Comparison of ENCODE assay signal across 32 cellular contexts in genomic region chr19:950352-951066, GRCh38. TPM values are rescaled to one million over a fixed set of nuclear protein-coding genes. Genes with fewer than 3 reads are reported as not detected.
DNase-seq lines count a peak whose midpoint lies in the region; ATAC-seq and TF ChIP-seq lines count a peak whose summit lies in the region.
"Had no signal": no experiment of that assay in that cellular context is flagged by ENCODE, and none has a peak within 500 bp of the region (broad histone marks: within the 10 kb centered on the region; RNA-seq: fewer than 3 reads in every experiment).

No MANE protein-coding gene starts in this region.

- peaks cover 17% of the 10 kb centered on the region; the same call in 1 of the 2 replicates for H3K36me3 ChIP-seq in IMR-90 (ENCODE audit: control insufficient read depth, insufficient read depth, low read length)
- H3K36me3 ChIP-seq in hepatocyte (replicated peaks; ENCODE audit: insufficient read depth, low read depth) = no peaks in the 10 kb centered on the region
- H3K36me3 ChIP-seq: ovary, Peyer's patch, right atrium auricular region, tibial artery had no signal

- H2AK9ac ChIP-seq in IMR-90 (replicated peaks; ENCODE audit: low read depth, low read length, poor library complexity) = peak overlapping the region; percentile 82

- H3K9me1 ChIP-seq in IMR-90 (ENCODE audit: insufficient read depth, low read length) = peaks cover 4% of the 10 kb centered on the region; the same call in 1 of the 2 replicates

- H3K27ac ChIP-seq in IMR-90 (ENCODE audit: insufficient read depth, low read length) (no peak overlapping the region), hepatocyte (peak overlapping the region; percentile 100)
- H3K27ac ChIP-seq: 22Rv1, coronary artery, esophagus squamous epithelium, KMS-11, left lung, ovary, right atrium auricular region, SJCRH30, tibial artery had no signal

- H2AFZ ChIP-seq in IMR-90 (replicated peaks; ENCODE audit: low read length, poor library complexity) (peak overlapping the region; percentile 43), hepatocyte (no peak overlapping the region)

- intact Hi-C loops in IMR-90 (cut with micrococcal nuclease) = no loop called here

- H3K56ac ChIP-seq in IMR-90 (ENCODE audit: extremely low read depth, insufficient read depth, low read length) = no peak overlapping the region

- H2AK5ac ChIP-seq in IMR-90 (ENCODE audit: low read depth, low read length) = 0 out of 2 replicates have a peak overlapping the region, but pooled peaks have one; percentile 16

- H3K4me1 Mint-ChIP-seq in activated CD4-positive, alpha-beta T cell treated with anti-CD3 and anti-CD28 coated beads, Interleukin-2, amount 10 ng/mL, durations not matched to agents 7 days and 5 days = peaks cover 18% of the 10 kb centered on the region
- peaks cover 81% of the 10 kb centered on the region for H3K4me1 Mint-ChIP-seq in stimulated activated memory B cell treated with anti-CD40 and anti-IgM and Interleukin-4, amounts not matched to agents 10 μg/mL and 1 μg/mL and 100 μg/mL, for 72 hours

- ATAC-seq in IMR-90 (ENCODE audit: low read depth) = no peak
- ATAC-seq in stimulated activated memory B cell treated with anti-CD40 and anti-IgM and Interleukin-4, amounts not matched to agents 10 μg/mL and 1 μg/mL and 100 μg/mL, for 72 hours = no peak
- ATAC-seq: CD8-positive, alpha-beta T cell; left lung; naive thymus-derived CD8-positive, alpha-beta T cell; stimulated activated naive CD8-positive, alpha-beta T cell treated with anti-CD3 and anti-CD28 coated beads, Interleukin-15, amount 100 ng/mL, for 72 hours; T-cell had no signal

- DNase-seq in activated CD4-positive, alpha-beta T cell treated with anti-CD3 and anti-CD28 coated beads, Interleukin-2, amount 10 ng/mL, durations not matched to agents 7 days and 5 days = no peak
- DNase-seq in activated CD4-positive, alpha-beta T cell treated with anti-CD3 and anti-CD28 coated beads for 1 hour = no peak
- DNase-seq in IMR-90 = no peak
- no peak for DNase-seq in hepatocyte (ENCODE audit: low spot score)
- DNase-seq in NCI-H2196 (lab: John Stamatoyannopoulos, UW; ENCODE audit: unreplicated experiment) = no peak
- DNase-seq in NCI-H510A treated with DMSO at 0.1 percent for 48 hours (lab: John Stamatoyannopoulos, UW) = no peak
- no peak for DNase-seq in NCI-H748 treated with DMSO at 0.1 percent for 48 hours (lab: John Stamatoyannopoulos, UW)
- DNase-seq: activated CD4-positive, CD25-positive, alpha-beta regulatory T cell treated with anti-CD3 and anti-CD28 coated beads, Interleukin-2, amount 50 U/mL, for 72 hours; activated CD8-positive, alpha-beta memory T cell treated with anti-CD3 and anti-CD28 coated beads for 24 hours; activated gamma-delta T cell treated with Interleukin-2 at 50 U/mL for 16 hours; activated T-cell treated with anti-CD3 and anti-CD28 coated beads, Interleukin-2, amount 50 U/mL, for 1 hour; CD8-positive, alpha-beta T cell; esophagus squamous epithelium; hippocampal formation; immature natural killer cell; naive thymus-derived CD8-positive, alpha-beta T cell; NCI-H1436; NCI-H510A; Peyer's patch; SJCRH30; stimulated activated CD4-positive, alpha-beta T cell treated with anti-CD3 and anti-CD28 coated beads, Interleukin-12 subunit alpha, Interleukin-12 subunit beta, amount 100 ng/mL, for 4 hours; stimulated activated naive CD8-positive, alpha-beta T cell treated with anti-CD3 and anti-CD28 coated beads, Interleukin-15, amount 100 ng/mL, for 72 hours; T-cell; tibial artery had no signal

- no peaks in the 10 kb centered on the region for H3K9me2 ChIP-seq in hepatocyte (replicated peaks; ENCODE audit: insufficient read depth)

- peak overlapping the region; percentile 82; the same call in 1 of the 2 replicates for H3K23ac ChIP-seq in IMR-90 (ENCODE audit: low read depth, low read length)

- no peaks in the 10 kb centered on the region for H3K27me3 Mint-ChIP-seq in activated CD4-positive, alpha-beta T cell treated with anti-CD3 and anti-CD28 coated beads, Interleukin-2, amount 10 ng/mL, durations not matched to agents 7 days and 5 days
- H3K27me3 Mint-ChIP-seq in stimulated activated memory B cell treated with anti-CD40 and anti-IgM and Interleukin-4, amounts not matched to agents 10 μg/mL and 1 μg/mL and 100 μg/mL, for 72 hours = no peaks in the 10 kb centered on the region
- H3K27me3 Mint-ChIP-seq: naive thymus-derived CD8-positive, alpha-beta T cell; stimulated activated naive CD8-positive, alpha-beta T cell treated with anti-CD3 and anti-CD28 coated beads, Interleukin-15, amount 100 ng/mL, for 72 hours; T-cell had no signal

- in situ Hi-C loops in IMR-90 (cut with MboI; ENCODE audit: low sequenced_read_pairs) = no loop called here

- H2BK120ac ChIP-seq in IMR-90 (ENCODE audit: low read depth, low read length) = no peak overlapping the region

- POLR2A ChIA-PET in activated CD4-positive, alpha-beta T cell treated with anti-CD3 and anti-CD28 coated beads, Interleukin-2, amount 10 ng/mL, durations not matched to agents 7 days and 5 days (lab: Charles Lee) = interaction anchor here (0.7 kb wide), 1 partner anchor 444 kb away, joined by 5 read pairs; no protein-coding TSS in a partner anchor
- POLR2A ChIA-PET in IMR-90 (lab: Charles Lee; ENCODE audit: unreplicated experiment) = no interaction called here

- no peaks in the 10 kb centered on the region for H3K27me3 ChIP-seq in IMR-90 (ENCODE audit: control insufficient read depth, insufficient read depth, low read length)
- H3K27me3 ChIP-seq in hepatocyte = no peaks in the 10 kb centered on the region
- H3K27me3 ChIP-seq: esophagus squamous epithelium, left lung, ovary, Peyer's patch, right atrium auricular region, SJCRH30 had no signal

- peaks cover 22 to 72% of the 10 kb centered on the region in 2 experiments for H3K79me1 ChIP-seq in IMR-90 (ENCODE audit: low read depth in 1 of 2, low read length in 2 of 2)

- no peak for TF ChIP-seq POLR2A in IMR-90 (IDR thresholded peaks at IDR 0.05; ENCODE audit: low read depth, low read length)

- H3K27ac Mint-ChIP-seq in activated CD4-positive, alpha-beta T cell treated with anti-CD3 and anti-CD28 coated beads, Interleukin-2, amount 10 ng/mL, durations not matched to agents 7 days and 5 days = peak overlapping the region; percentile 41
- H3K27ac Mint-ChIP-seq in stimulated activated memory B cell treated with anti-CD40 and anti-IgM and Interleukin-4, amounts not matched to agents 10 μg/mL and 1 μg/mL and 100 μg/mL, for 72 hours = peak overlapping the region; percentile 100
- H3K27ac Mint-ChIP-seq: CD8-positive, alpha-beta T cell; stimulated activated naive CD8-positive, alpha-beta T cell treated with anti-CD3 and anti-CD28 coated beads, Interleukin-15, amount 100 ng/mL, for 72 hours; T-cell had no signal

- no peaks in the 10 kb centered on the region for H3K9me3 Mint-ChIP-seq in activated CD4-positive, alpha-beta T cell treated with anti-CD3 and anti-CD28 coated beads, Interleukin-2, amount 10 ng/mL, durations not matched to agents 7 days and 5 days
- H3K9me3 Mint-ChIP-seq in stimulated activated memory B cell treated with anti-CD40 and anti-IgM and Interleukin-4, amounts not matched to agents 10 μg/mL and 1 μg/mL and 100 μg/mL, for 72 hours = no peaks in the 10 kb centered on the region
- H3K9me3 Mint-ChIP-seq: CD8-positive, alpha-beta T cell; immature natural killer cell; naive thymus-derived CD8-positive, alpha-beta T cell; stimulated activated naive CD8-positive, alpha-beta T cell treated with anti-CD3 and anti-CD28 coated beads, Interleukin-15, amount 100 ng/mL, for 72 hours; T-cell had no signal

- H2BK20ac ChIP-seq in IMR-90 (ENCODE audit: low read depth, low read length) = no peak overlapping the region

- 96% methylated on average over 5 of the region's 17 CpGs; no CpG with 5 or more reads in 1 of the 2 experiments for WGBS in IMR-90 (ENCODE audit: extremely low coverage in 2 of 2, insufficient read length in 1 of 2), 2 experiments
- WGBS in hepatocyte (ENCODE audit: low lambda C conversion rate, missing lambda C conversion rate) = 88% methylated on average over 16 of the region's 17 CpGs

- H4K5ac ChIP-seq in IMR-90 (ENCODE audit: low read depth, low read length) = no peak overlapping the region

- H3K4me1 ChIP-seq in IMR-90 (ENCODE audit: control insufficient read depth, insufficient read depth, low read length) (peaks cover 26% of the 10 kb centered on the region), hepatocyte (ENCODE audit: insufficient read depth) (peaks cover 69% of the 10 kb centered on the region)
- H3K4me1 ChIP-seq: SJCRH30, tibial artery had no signal

- H3K79me2 ChIP-seq in hepatocyte = peaks cover 92% of the 10 kb centered on the region

- no peak overlapping the region for H3K9ac ChIP-seq in IMR-90 (ENCODE audit: low read depth, low read length)
- H3K9ac ChIP-seq: KMS-11 had no signal

- no peak overlapping the region for H4K91ac ChIP-seq in IMR-90 (ENCODE audit: insufficient read depth, low read depth, low read length)

- CTCF ChIA-PET in activated CD4-positive, alpha-beta T cell treated with anti-CD3 and anti-CD28 coated beads, Interleukin-2, amount 10 ng/mL, durations not matched to agents 7 days and 5 days (lab: Charles Lee) = no interaction called here
- CTCF ChIA-PET in IMR-90 (lab: Yijun Ruan, JAX) = no interaction called here

- BruUV-seq in IMR-90 (replicated peaks; lab: Mats Ljungman, UMichigan) = no TSS peak

- H4K8ac ChIP-seq in IMR-90 (ENCODE audit: low read depth in 2 of 2, low read length in 2 of 2) = no peak overlapping the region

- no peak overlapping the region for H3K4me2 ChIP-seq in IMR-90 (ENCODE audit: low read depth, low read length)
- H3K4me2 ChIP-seq in hepatocyte = no peak overlapping the region
- H3K4me2 ChIP-seq: KMS-11 had no signal

- H4K20me1 ChIP-seq in IMR-90 (ENCODE audit: insufficient read depth, low read length) = peaks cover 45% of the 10 kb centered on the region
- H4K20me1 ChIP-seq in hepatocyte (ENCODE audit: insufficient read depth, poor library complexity, severe bottlenecking) = peaks cover 14% of the 10 kb centered on the region

- dilution Hi-C loops in IMR-90 (cut with HindIII; ENCODE audit: low sequenced_read_pairs, unreplicated experiment) = no loop called here

- H3K4me3 Mint-ChIP-seq in activated CD4-positive, alpha-beta T cell treated with anti-CD3 and anti-CD28 coated beads, Interleukin-2, amount 10 ng/mL, durations not matched to agents 7 days and 5 days = no peak overlapping the region
- H3K4me3 Mint-ChIP-seq in stimulated activated memory B cell treated with anti-CD40 and anti-IgM and Interleukin-4, amounts not matched to agents 10 μg/mL and 1 μg/mL and 100 μg/mL, for 72 hours = peak overlapping the region; percentile 23
- H3K4me3 Mint-ChIP-seq: CD8-positive, alpha-beta T cell; stimulated activated naive CD8-positive, alpha-beta T cell treated with anti-CD3 and anti-CD28 coated beads, Interleukin-15, amount 100 ng/mL, for 72 hours; T-cell had no signal

- H3K4me3 ChIP-seq in IMR-90 (ENCODE audit: insufficient read depth, low read depth, low read length) = no peak overlapping the region
- H3K4me3 ChIP-seq in hepatocyte = no peak overlapping the region
- H3K4me3 ChIP-seq: coronary artery, esophagus squamous epithelium, left lung, ovary, Peyer's patch, right atrium auricular region, SJCRH30, tibial artery had no signal

- TF ChIP-seq CTCF in IMR-90 (conservative IDR thresholded peaks at IDR 0.05; ENCODE audit: low read depth, low read length) (no peak), hepatocyte (IDR thresholded peaks at IDR 0.05; ENCODE audit: poor library complexity) (no peak)

- no peak overlapping the region for H2BK15ac ChIP-seq in IMR-90 (ENCODE audit: low read depth, low read length)

- no peaks in the 10 kb centered on the region for H3K36me3 Mint-ChIP-seq in activated CD4-positive, alpha-beta T cell treated with anti-CD3 and anti-CD28 coated beads, Interleukin-2, amount 10 ng/mL, durations not matched to agents 7 days and 5 days (ENCODE audit: low read depth)
- H3K36me3 Mint-ChIP-seq in stimulated activated memory B cell treated with anti-CD40 and anti-IgM and Interleukin-4, amounts not matched to agents 10 μg/mL and 1 μg/mL and 100 μg/mL, for 72 hours = peaks cover 6% of the 10 kb centered on the region
- H3K36me3 Mint-ChIP-seq: CD8-positive, alpha-beta T cell; immature natural killer cell; T-cell had no signal

- 0 out of 2 replicates have a peak overlapping the region, but pooled peaks have one; percentile 27 for H3K4ac ChIP-seq in IMR-90 (ENCODE audit: low read depth, low read length)

- H3K9me3 ChIP-seq in IMR-90 (ENCODE audit: control insufficient read depth, insufficient read depth, low read length) (no peaks in the 10 kb centered on the region), hepatocyte (ENCODE audit: low read depth) (no peaks in the 10 kb centered on the region)
- H3K9me3 ChIP-seq: esophagus squamous epithelium, left lung, ovary, Peyer's patch, right atrium auricular region, SJCRH30, tibial artery had no signal

- no peak for TF ChIP-seq RAD21 in IMR-90 (IDR thresholded peaks at IDR 0.05; ENCODE audit: low read length)

- no peak overlapping the region for H3K18ac ChIP-seq in IMR-90 (ENCODE audit: low read depth, low read length)

- peak overlapping the region; percentile 34 for H2BK5ac ChIP-seq in IMR-90 (ENCODE audit: low read depth, low read length, poor library complexity, severe bottlenecking)

- H3K14ac ChIP-seq in IMR-90 (replicated peaks; ENCODE audit: low read depth, low read length) = no peak overlapping the region

RNA-seq across cellular contexts. Expression of gene ARID3A, which starts 24.7 kb away (rescaled TPM):
- 10 to 100 TPM; 25.8 to 28.4 TPM for total RNA-seq in activated CD4-positive, alpha-beta T cell treated with anti-CD3 and anti-CD28 coated beads, Interleukin-2, amount 10 ng/mL, durations not matched to agents 7 days and 5 days
- total RNA-seq in IMR-90 (2012; rRNA removed) (16.0 and 16.7 TPM in 2 replicates), hepatocyte (95.9 and 122 TPM in 2 replicates)
- polyA plus RNA-seq in IMR-90 (2012; rRNA removed) (23.1 and 29.4 TPM in 2 replicates), hepatocyte (180 and 203 TPM in 2 replicates)
- polyA plus RNA-seq in IMR-90 (2012; cell fraction: cytosol; rRNA removed) = 11.4 and 20.8 TPM in 2 replicates
- polyA plus RNA-seq in IMR-90 (2012; cell fraction: nucleus; rRNA removed; ENCODE audit: low replicate concordance) = 47.6 and 91.2 TPM in 2 replicates

RNA-seq across cellular contexts. Expression of gene KISS1R, which starts 33.4 kb away (rescaled TPM):
- 1 to 10 TPM in 1 of 2 experiments, under 1 TPM in 1; 0.72 to 1.1 TPM for total RNA-seq in activated CD4-positive, alpha-beta T cell treated with anti-CD3 and anti-CD28 coated beads, Interleukin-2, amount 10 ng/mL, durations not matched to agents 7 days and 5 days
- not detected in 2 replicates for total RNA-seq in IMR-90 (2012; rRNA removed)
- polyA plus RNA-seq in IMR-90 (2012; rRNA removed) = not detected in 2 replicates
- polyA plus RNA-seq in IMR-90 (2012; cell fraction: cytosol; rRNA removed) = 0.02 and 0.09 TPM in 2 replicates
- 0.13 TPM in 1 of 2 replicates, not detected in the other for polyA plus RNA-seq in IMR-90 (2012; cell fraction: nucleus; rRNA removed; ENCODE audit: low replicate concordance)
- 1.3 and 1.4 TPM in 2 replicates for total RNA-seq in hepatocyte
- polyA plus RNA-seq in hepatocyte = 2.1 and 4.2 TPM in 2 replicates
- total RNA-seq: bronchial epithelial cell, Peyer's patch, right atrium auricular region had no signal
- polyA plus RNA-seq: immature natural killer cell, ovary had no signal

RNA-seq across cellular contexts. Expression of gene WDR18, which starts 33.6 kb away (rescaled TPM):
- 10 to 100 TPM; 39.2 to 49.2 TPM for total RNA-seq in activated CD4-positive, alpha-beta T cell treated with anti-CD3 and anti-CD28 coated beads, Interleukin-2, amount 10 ng/mL, durations not matched to agents 7 days and 5 days
- total RNA-seq in IMR-90 (2012; rRNA removed) (37.1 and 38.9 TPM in 2 replicates), hepatocyte (57.8 and 60.0 TPM in 2 replicates)
- polyA plus RNA-seq in IMR-90 (2012; rRNA removed) (56.9 and 74.5 TPM in 2 replicates), hepatocyte (160 and 169 TPM in 2 replicates)
- 28.1 and 66.5 TPM in 2 replicates for polyA plus RNA-seq in IMR-90 (2012; cell fraction: cytosol; rRNA removed)
- 114 and 350 TPM in 2 replicates for polyA plus RNA-seq in IMR-90 (2012; cell fraction: nucleus; rRNA removed; ENCODE audit: low replicate concordance)

RNA-seq across cellular contexts. Expression of gene R3HDM4, which starts 37.5 kb away (rescaled TPM):
- 100 to 1,000 TPM; 120 to 121 TPM for total RNA-seq in activated CD4-positive, alpha-beta T cell treated with anti-CD3 and anti-CD28 coated beads, Interleukin-2, amount 10 ng/mL, durations not matched to agents 7 days and 5 days
- 8.9 and 9.0 TPM in 2 replicates for total RNA-seq in IMR-90 (2012; rRNA removed)
- 51.5 and 52.5 TPM in 2 replicates for polyA plus RNA-seq in IMR-90 (2012; rRNA removed)
- polyA plus RNA-seq in IMR-90 (2012; cell fraction: cytosol; rRNA removed) = 36.9 and 69.3 TPM in 2 replicates
- 60.4 and 87.8 TPM in 2 replicates for polyA plus RNA-seq in IMR-90 (2012; cell fraction: nucleus; rRNA removed; ENCODE audit: low replicate concordance)
- total RNA-seq in hepatocyte = 42.2 and 44.1 TPM in 2 replicates
- polyA plus RNA-seq in hepatocyte = 86.6 and 88.2 TPM in 2 replicates

RNA-seq across cellular contexts. Expression of gene GRIN3B, which starts 49.7 kb away (rescaled TPM):
- total RNA-seq in activated CD4-positive, alpha-beta T cell treated with anti-CD3 and anti-CD28 coated beads, Interleukin-2, amount 10 ng/mL, durations not matched to agents 7 days and 5 days = not detected
- total RNA-seq in IMR-90 (2012; rRNA removed) (under 0.01 and 0.28 TPM in 2 replicates), hepatocyte (0.30 and 0.64 TPM in 2 replicates)
- polyA plus RNA-seq in IMR-90 (2012; rRNA removed) (0.91 and 1.8 TPM in 2 replicates), hepatocyte (0.48 and 0.49 TPM in 2 replicates)
- polyA plus RNA-seq in IMR-90 (2012; cell fraction: cytosol; rRNA removed) = 1.0 and 2.6 TPM in 2 replicates
- polyA plus RNA-seq in IMR-90 (2012; cell fraction: nucleus; rRNA removed; ENCODE audit: low replicate concordance) = 6.9 and 13.4 TPM in 2 replicates
- total RNA-seq: esophagus squamous epithelium; naive thymus-derived CD8-positive, alpha-beta T cell; Peyer's patch; SJCRH30 had no signal
- polyA plus RNA-seq: immature natural killer cell; naive thymus-derived CD8-positive, alpha-beta T cell had no signal
